8 cellular contexts compared by ENCODE assay signal in genomic region chr11:18698341-18699268, GRCh38. TPM values are rescaled to one million over a fixed set of nuclear protein-coding genes. Genes with fewer than 3 reads are reported as not detected.
A peak's percentile ranks its signal among the peaks of the same experiment; 100 is the strongest.
DNase-seq lines count a peak whose midpoint lies in the region; ATAC-seq and TF ChIP-seq lines count a peak whose summit lies in the region.

A gene with protein sequence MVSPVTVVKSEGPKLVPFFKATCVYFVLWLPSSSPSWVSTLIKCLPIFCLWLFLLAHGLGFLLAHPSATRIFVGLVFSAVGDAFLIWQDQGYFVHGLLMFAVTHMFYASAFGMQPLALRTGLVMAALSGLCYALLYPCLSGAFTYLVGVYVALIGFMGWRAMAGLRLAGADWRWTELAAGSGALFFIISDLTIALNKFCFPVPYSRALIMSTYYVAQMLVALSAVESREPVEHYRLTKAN (plus strand): TSS chr11:18698779. CDS start chr11:18698887, 108 bp downstream.

- no peaks in the 10 kb centered on the region for H3K9me3 ChIP-seq in ascending aorta
- no peaks in the 10 kb centered on the region for H3K9me3 ChIP-seq in right cardiac atrium (ENCODE audit: control insufficient read depth, low read length)

- H3K27ac ChIP-seq in ascending aorta (peak within 1 kb of the TSS; percentile 73 to 84), right cardiac atrium (ENCODE audit: low read length) (peak within 1 kb of the TSS; percentile 74), urinary bladder (ENCODE audit: low read depth) (peak within 1 kb of the TSS; percentile 67)

- H3K27me3 ChIP-seq in ascending aorta, result no peaks in the 10 kb centered on the region
- H3K27me3 ChIP-seq in right cardiac atrium (ENCODE audit: control insufficient read depth, insufficient read depth), result no peaks in the 10 kb centered on the region

- H3K4me1 ChIP-seq in ascending aorta (peaks cover 0 to 5% of the 10 kb centered on the region in 2 donors), right cardiac atrium (ENCODE audit: control insufficient read depth, insufficient read depth, low read length) (peaks cover 3% of the 10 kb centered on the region), urinary bladder (ENCODE audit: insufficient read depth) (no peaks in the 10 kb centered on the region)

- peak; percentile 96 for ATAC-seq in HG02852 (IDR thresholded peaks at IDR 0.05; ENCODE audit: unreplicated experiment)
- peak; percentile 96 to 97 for ATAC-seq in right cardiac atrium

- TF ChIP-seq CTCF in GM13977 (IDR thresholded peaks at IDR 0.05; ENCODE audit: extremely low read depth, insufficient read depth, missing control alignments) (no peak), ascending aorta (IDR thresholded peaks at IDR 0.05) (no peak)

- peak; percentile 94 for DNase-seq in GM13977 (ENCODE audit: low spot score)
- DNase-seq in NCI-H1694 (lab: John Stamatoyannopoulos, UW), result peak; percentile 29
- peak; percentile 90 for DNase-seq in T-helper 9 cell
- DNase-seq in ascending aorta (ENCODE audit: low spot score in 2 of 2), result peak; percentile 88 to 98
- DNase-seq in right cardiac atrium, result peak; percentile 94 to 99 (median 98)
- peak; percentile 30 for DNase-seq in pulmonary artery endothelial cell (ENCODE audit: low read depth, low spot score)

- under 1% methylated on average over 98 of the region's 98 CpGs for WGBS in right cardiac atrium
- under 1% methylated on average over 98 of the region's 98 CpGs for WGBS in urinary bladder

- H3K36me3 ChIP-seq in ascending aorta (peaks cover 5 to 7% of the 10 kb centered on the region in 2 donors), urinary bladder (ENCODE audit: insufficient read depth) (no peaks in the 10 kb centered on the region)

- intact Hi-C loops in ascending aorta (cut with DNase I), result loop anchor here (1.0 to 5.0 kb wide), 5 partner anchors 22 to 306 kb away; partner anchors contain the start of genes LDHA, SPTY2D1, TSG101 and UEVLD
- intact Hi-C loops in right cardiac atrium (cut with DNase I), result no loop called here

- in situ Hi-C loops in GM13977 (cut with MboI; ENCODE audit: low pct_unique_long_range_greater_than_20kb, low sequenced_read_pairs, unreplicated experiment), result no loop called here

- H3K4me3 ChIP-seq in ascending aorta (peak within 1 kb of the TSS; percentile 96 to 99), right cardiac atrium (ENCODE audit: low read length) (peak within 1 kb of the TSS; percentile 81), urinary bladder (ENCODE audit: low read depth, low read length) (peak within 1 kb of the TSS; percentile 86)

RNA-seq across cellular contexts. Expression of the gene that starts here (rescaled TPM):
- 4.8 TPM for total RNA-seq in ascending aorta
- total RNA-seq in right cardiac atrium, result 1 to 10 TPM; 4.6 to 6.8 (median 5.1) TPM
- polyA plus RNA-seq in right cardiac atrium, result 3.6 TPM
- 0.92 and 2.4 TPM in 2 replicates for total RNA-seq in pulmonary artery endothelial cell
- 2.7 TPM for total RNA-seq in urinary bladder
- 4.5 TPM for polyA plus RNA-seq in urinary bladder

Comparison
In these comparisons a context has a peak if more than half of its experiments do, and no peak if none do; other contexts are left out.
1. Peak in every context shown above with its lines: DNase-seq, ATAC-seq, H3K4me3 ChIP-seq and H3K27ac ChIP-seq.
2. DNase-seq: peak in every context shown above with its lines; median percentile 98 in right cardiac atrium; 94 in GM13977; 93 in ascending aorta; 90 in T-helper 9 cell; 30 in pulmonary artery endothelial cell; 29 in NCI-H1694.